8 cellular contexts compared by ENCODE assay signal in the genomic region with DNA sequence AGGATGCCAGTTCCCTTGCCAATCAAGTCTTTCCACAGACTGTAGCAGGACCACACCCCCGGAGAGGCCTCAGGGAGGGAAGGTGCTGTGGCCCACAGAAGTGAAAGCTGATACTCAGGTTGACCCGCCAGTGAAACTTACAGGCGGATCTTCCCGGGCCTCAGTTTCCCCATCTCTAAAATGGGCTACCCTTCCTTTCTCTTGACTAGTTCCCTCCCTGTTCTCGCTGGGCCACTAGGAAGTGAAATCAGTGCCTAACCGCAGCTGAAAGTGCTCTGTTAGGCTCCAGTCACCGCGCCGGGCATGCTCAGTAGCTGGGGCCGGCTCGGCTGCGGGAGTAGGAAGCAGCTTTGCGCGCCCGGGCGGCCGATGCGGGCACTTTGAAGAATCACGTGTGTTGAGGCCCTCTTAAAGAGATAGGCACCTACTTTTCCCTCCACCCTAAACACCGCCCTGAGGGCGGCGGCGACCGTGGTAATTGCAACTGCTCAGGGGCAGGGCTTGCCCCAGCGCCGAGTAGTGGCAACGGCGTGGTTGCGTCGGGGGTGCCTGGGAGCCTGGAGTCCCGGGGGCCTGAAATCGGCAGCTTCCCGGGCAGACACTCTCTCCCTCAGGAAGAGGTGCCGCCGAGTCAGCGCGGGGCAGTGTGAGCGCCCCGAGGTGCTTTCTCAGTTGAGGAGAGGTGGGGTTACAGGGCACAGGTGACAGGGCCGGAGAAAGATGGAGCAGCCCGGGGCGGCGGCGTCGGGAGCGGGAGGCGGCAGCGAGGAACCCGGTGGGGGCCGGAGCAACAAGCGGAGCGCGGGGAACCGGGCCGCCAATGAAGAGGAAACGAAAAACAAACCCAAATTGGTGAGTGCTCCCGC. TPM values are rescaled to one million over a fixed set of nuclear protein-coding genes. Genes with fewer than 3 reads are reported as not detected.
A peak's percentile ranks its signal among the peaks of the same experiment; 100 is the strongest.
DNase-seq lines count a peak whose midpoint lies in the region; ATAC-seq, FAIRE-seq and TF ChIP-seq lines count a peak whose summit lies in the region.

Gene DIAPH2, plus strand, starts transcription at position 504 of the 866 bp plus-strand sequence.

- POLR2A ChIA-PET in A549 (lab: Yijun Ruan, JAX) = interaction anchor here (0.6 kb wide), 1 partner anchor 10 kb away, joined by 5 read pairs; no protein-coding TSS in a partner anchor

- H3K4me1 ChIP-seq in A549 = peaks cover 10% of the 10 kb centered on the region; the same call in 2 of the 3 replicates

- no peak for TF ChIP-seq EP300 in A549 (IDR thresholded peaks at IDR 0.05)

- H3K9me3 ChIP-seq in A549 = no peaks in the 10 kb centered on the region

- no peak; a peak in 1 of 5 replicates for TF ChIP-seq RAD21 in A549 (conservative IDR thresholded peaks at IDR 0.05 in 1 of 2, IDR thresholded peaks at IDR 0.05 in 1 of 2)

- ATAC-seq in A549 = peak; percentile 96 to 98
- ATAC-seq in GM18858 (IDR thresholded peaks at IDR 0.05; ENCODE audit: unreplicated experiment) = peak; percentile 73
- peak; percentile 72 for ATAC-seq in HG03066 (IDR thresholded peaks at IDR 0.05; ENCODE audit: low read depth, unreplicated experiment)

- peak within 1 kb of the TSS; percentile 87 for H3K4me3 ChIP-seq in A549

- under 1% methylated on average over 27 of the region's 57 CpGs for WGBS in A549 (ENCODE audit: missing lambda C conversion rate)

- peak within 1 kb of the TSS; percentile 87 for H3K4me2 ChIP-seq in A549

- CTCF ChIA-PET in A549 (lab: Yijun Ruan, JAX) = interaction anchor here (1.1 kb wide), 1 partner anchor 12 kb away, joined by 3 read pairs; no protein-coding TSS in a partner anchor

- peak; percentile 23 for FAIRE-seq in A549 (lab: Jason Lieb, UNC)

- DNase-seq in A549 (ENCODE audit: low read depth in 1 of 2, low spot score in 1 of 2) (peak; percentile 46 to 84), NCI-H82 treated with DMSO at 0.1 percent for 48 hours (lab: John Stamatoyannopoulos, UW; ENCODE audit: unreplicated experiment) (peak; percentile 60), activated T-cell treated with anti-CD3 and anti-CD28 coated beads for 1 hour (ENCODE audit: low read depth) (peak; percentile 46), epithelial cell of prostate (ENCODE audit: low read depth, low spot score) (peak; percentile 18), mucosa of gallbladder (ENCODE audit: low spot score) (peak; percentile 75)
- peak; percentile 24 to 41 for DNase-seq in stimulated activated CD8-positive, alpha-beta memory T cell treated with anti-CD3 and anti-CD28 coated beads, Interleukin-4, amount 100 ng/mL, for 1 hour (ENCODE audit: low read depth in 2 of 2, low spot score in 1 of 2)

- no peak for TF ChIP-seq CTCF in A549 (IDR thresholded peaks at IDR 0.05)

- H3K27ac ChIP-seq in A549 = peak within 1 kb of the TSS; percentile 83 to 90
- H3K27ac ChIP-seq in epithelial cell of prostate = peak within 1 kb of the TSS; percentile 35

- peak; percentile 11 for TF ChIP-seq POLR2A in A549 (IDR thresholded peaks at IDR 0.05; ENCODE audit: low read length)

TF ChIP-seq in A549, 52 proteins besides CTCF, POLR2A, EP300 and RAD21:
- TF ChIP-seq TP53 (CRISPR knock-in tag; IDR thresholded peaks at IDR 0.05) (no peak), MAX (IDR thresholded peaks at IDR 0.05) (peak; percentile 73), HOXA7 (CRISPR knock-in tag; IDR thresholded peaks at IDR 0.05) (no peak), NPAS2 (CRISPR knock-in tag; IDR thresholded peaks at IDR 0.05; ENCODE audit: borderline replicate concordance) (no peak), ZSCAN20 (CRISPR knock-in tag; IDR thresholded peaks at IDR 0.05) (no peak), PHF8 (IDR thresholded peaks at IDR 0.05; ENCODE audit: borderline replicate concordance, low read depth) (peak; percentile 33; the same call in 1 of the 2 replicates), KDM1A (IDR thresholded peaks at IDR 0.05; ENCODE audit: low read depth) (peak; percentile 85), HOXB5 (CRISPR knock-in tag; IDR thresholded peaks at IDR 0.05) (no peak), ZC3H11A (IDR thresholded peaks at IDR 0.05) (no peak), RNF2 (IDR thresholded peaks at IDR 0.05; ENCODE audit: borderline replicate concordance, low read depth) (no peak), CHD4 (IDR thresholded peaks at IDR 0.05; ENCODE audit: borderline replicate concordance) (0 out of 2 replicates have a peak, but pooled peaks have one; percentile 66), E2F6 (IDR thresholded peaks at IDR 0.05; ENCODE audit: borderline replicate concordance, low read depth) (peak; percentile 69; the same call in 1 of the 2 replicates), FOSB (CRISPR knock-in tag; IDR thresholded peaks at IDR 0.05) (no peak), POLR2AphosphoS2 (conservative IDR thresholded peaks at IDR 0.05; ENCODE audit: low read length) (no peak), KDM5A (IDR thresholded peaks at IDR 0.05) (no peak), SMC3 (IDR thresholded peaks at IDR 0.05) (peak; percentile 8; the same call in 1 of the 3 replicates), USF2 (IDR thresholded peaks at IDR 0.05) (peak; percentile 56), ZNF302 (CRISPR knock-in tag; IDR thresholded peaks at IDR 0.05) (no peak)
- TF ChIP-seq, protein P1, sequence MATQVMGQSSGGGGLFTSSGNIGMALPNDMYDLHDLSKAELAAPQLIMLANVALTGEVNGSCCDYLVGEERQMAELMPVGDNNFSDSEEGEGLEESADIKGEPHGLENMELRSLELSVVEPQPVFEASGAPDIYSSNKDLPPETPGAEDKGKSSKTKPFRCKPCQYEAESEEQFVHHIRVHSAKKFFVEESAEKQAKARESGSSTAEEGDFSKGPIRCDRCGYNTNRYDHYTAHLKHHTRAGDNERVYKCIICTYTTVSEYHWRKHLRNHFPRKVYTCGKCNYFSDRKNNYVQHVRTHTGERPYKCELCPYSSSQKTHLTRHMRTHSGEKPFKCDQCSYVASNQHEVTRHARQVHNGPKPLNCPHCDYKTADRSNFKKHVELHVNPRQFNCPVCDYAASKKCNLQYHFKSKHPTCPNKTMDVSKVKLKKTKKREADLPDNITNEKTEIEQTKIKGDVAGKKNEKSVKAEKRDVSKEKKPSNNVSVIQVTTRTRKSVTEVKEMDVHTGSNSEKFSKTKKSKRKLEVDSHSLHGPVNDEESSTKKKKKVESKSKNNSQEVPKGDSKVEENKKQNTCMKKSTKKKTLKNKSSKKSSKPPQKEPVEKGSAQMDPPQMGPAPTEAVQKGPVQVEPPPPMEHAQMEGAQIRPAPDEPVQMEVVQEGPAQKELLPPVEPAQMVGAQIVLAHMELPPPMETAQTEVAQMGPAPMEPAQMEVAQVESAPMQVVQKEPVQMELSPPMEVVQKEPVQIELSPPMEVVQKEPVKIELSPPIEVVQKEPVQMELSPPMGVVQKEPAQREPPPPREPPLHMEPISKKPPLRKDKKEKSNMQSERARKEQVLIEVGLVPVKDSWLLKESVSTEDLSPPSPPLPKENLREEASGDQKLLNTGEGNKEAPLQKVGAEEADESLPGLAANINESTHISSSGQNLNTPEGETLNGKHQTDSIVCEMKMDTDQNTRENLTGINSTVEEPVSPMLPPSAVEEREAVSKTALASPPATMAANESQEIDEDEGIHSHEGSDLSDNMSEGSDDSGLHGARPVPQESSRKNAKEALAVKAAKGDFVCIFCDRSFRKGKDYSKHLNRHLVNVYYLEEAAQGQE (IDR thresholded peaks at IDR 0.05) = no peak
- TF ChIP-seq, protein P2, sequence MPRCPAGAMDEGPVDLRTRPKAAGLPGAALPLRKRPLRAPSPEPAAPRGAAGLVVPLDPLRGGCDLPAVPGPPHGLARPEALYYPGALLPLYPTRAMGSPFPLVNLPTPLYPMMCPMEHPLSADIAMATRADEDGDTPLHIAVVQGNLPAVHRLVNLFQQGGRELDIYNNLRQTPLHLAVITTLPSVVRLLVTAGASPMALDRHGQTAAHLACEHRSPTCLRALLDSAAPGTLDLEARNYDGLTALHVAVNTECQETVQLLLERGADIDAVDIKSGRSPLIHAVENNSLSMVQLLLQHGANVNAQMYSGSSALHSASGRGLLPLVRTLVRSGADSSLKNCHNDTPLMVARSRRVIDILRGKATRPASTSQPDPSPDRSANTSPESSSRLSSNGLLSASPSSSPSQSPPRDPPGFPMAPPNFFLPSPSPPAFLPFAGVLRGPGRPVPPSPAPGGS (IDR thresholded peaks at IDR 0.05) = no peak

RNA-seq across cellular contexts. Expression of gene DIAPH2, which starts in this region (rescaled TPM):
- 7.6 and 10.0 TPM in 2 replicates for polyA plus RNA-seq in A549 (2011; rRNA removed)
- 1.1 and 1.2 TPM in 2 replicates for polyA plus RNA-seq in A549 (2012; cell fraction: cytosol; rRNA removed)
- polyA plus RNA-seq in A549 (2012; cell fraction: nucleus; rRNA removed) = 0.97 and 1.5 TPM in 2 replicates
- 3.7 to 4.3 TPM (median 3.9 TPM) in 3 replicates for polyA plus RNA-seq in A549 (2017; fragmentation: RNase III; extraction: RNeasy Plus Mini Kit Qiagen cat#74134 plus additional on column Dnase treatment)
- 9.8 and 10.6 TPM in 2 replicates for polyA minus RNA-seq in A549 (2011; rRNA and poly(A)+ RNA removed)
- 17.6 TPM for total RNA-seq in mucosa of gallbladder

Comparison
In these comparisons a context has a peak if more than half of its experiments do, and no peak if none do; other contexts are left out.
1. Peak in every context shown above with its lines: DNase-seq, ATAC-seq, H3K4me3 ChIP-seq and H3K27ac ChIP-seq.
2. DNase-seq: peak in every context shown above with its lines; median percentile 75 in mucosa of gallbladder; 65 in A549; 60 in NCI-H82 treated with DMSO at 0.1 percent for 48 hours; 46 in activated T-cell treated with anti-CD3 and anti-CD28 coated beads for 1 hour; 32 in stimulated activated CD8-positive, alpha-beta memory T cell treated with anti-CD3 and anti-CD28 coated beads, Interleukin-4, amount 100 ng/mL, for 1 hour; 18 in epithelial cell of prostate.